ENCODE assay signal across 8 cellular contexts in genomic region chr11:79438631-79439429, GRCh38. TPM values are rescaled to one million over a fixed set of nuclear protein-coding genes. Genes with fewer than 3 reads are reported as not detected.
DNase-seq lines count a peak whose midpoint lies in the region; ATAC-seq, FAIRE-seq and TF ChIP-seq lines count a peak whose summit lies in the region.

No MANE protein-coding gene starts in this region.

- FAIRE-seq in HepG2 (lab: Jason Lieb, UNC): no peak

- no peak for ATAC-seq in HG03139 (IDR thresholded peaks at IDR 0.05; ENCODE audit: unreplicated experiment)
- no peak for ATAC-seq in HepG2

- no peak overlapping the region for H2AFZ ChIP-seq in HepG2 (ENCODE audit: low read length)

- no peak for TF ChIP-seq POLR2A in HepG2 (IDR thresholded peaks at IDR 0.05; ENCODE audit: insufficient read depth in 1 of 2, low read depth in 2 of 2, low read length in 2 of 2)

- BruUV-seq in HepG2 (replicated peaks; lab: Mats Ljungman, UMichigan): no TSS peak

- 31% methylated on average over 22 of the region's 43 CpGs for WGBS in HepG2 (ENCODE audit: low lambda C conversion rate)

- H3K4me3 Mint-ChIP-seq in activated T-helper 1 cell treated with anti-CD3 and anti-CD28 coated beads, Interleukin-12 subunit alpha, Interleukin-12 subunit beta, Interleukin-2, Interleukin-4 antibody, amounts not matched to agents 30 ng/mL and 10 ng/mL and 1 ng/mL, durations not matched to agents 14 hours and 24 hours and 36 hours: no peak overlapping the region

- H3K9ac ChIP-seq in muscle layer of colon (ENCODE audit: low read length): no peak overlapping the region
- no peak overlapping the region for H3K9ac ChIP-seq in HepG2 (ENCODE audit: insufficient read depth, low read depth, low read length)

- H3K36me3 ChIP-seq in BE2C (no peaks in the 10 kb centered on the region), muscle layer of colon (ENCODE audit: insufficient read depth, low read length) (no peaks in the 10 kb centered on the region), HepG2 (replicated peaks in 1 of 2; ENCODE audit: control insufficient read depth in 1 of 2, insufficient read depth in 2 of 2, low read length in 2 of 2) (no peaks in the 10 kb centered on the region)

- H3K4me3 ChIP-seq in BE2C (ENCODE audit: low read depth, low read length) (peak overlapping the region; percentile 58), muscle layer of colon (ENCODE audit: low read depth in 1 of 2, low read length in 2 of 2) (peak overlapping the region; percentile 15 to 57), HepG2 (replicated peaks in 1 of 3; ENCODE audit: insufficient read depth in 1 of 3, low read depth in 2 of 3, low read length in 3 of 3) (no peak overlapping the region)

- TF ChIP-seq CTCF in BE2C (IDR thresholded peaks at IDR 0.05; ENCODE audit: low read depth, low read length): no peak
- no peak for TF ChIP-seq CTCF in HepG2 (CRISPR knock-in tag; IDR thresholded peaks at IDR 0.05)

- H3K9me3 ChIP-seq in BE2C (no peaks in the 10 kb centered on the region), muscle layer of colon (ENCODE audit: low read length) (no peaks in the 10 kb centered on the region), HepG2 (ENCODE audit: low read length) (no peaks in the 10 kb centered on the region)

- peaks cover 67% of the 10 kb centered on the region for H3K27me3 Mint-ChIP-seq in activated T-helper 1 cell treated with anti-CD3 and anti-CD28 coated beads, Interleukin-12 subunit alpha, Interleukin-12 subunit beta, Interleukin-2, Interleukin-4 antibody, amounts not matched to agents 30 ng/mL and 10 ng/mL and 1 ng/mL, durations not matched to agents 14 hours and 24 hours and 36 hours (ENCODE audit: insufficient read depth)

- no peaks in the 10 kb centered on the region for H3K9me3 Mint-ChIP-seq in activated T-helper 1 cell treated with anti-CD3 and anti-CD28 coated beads, Interleukin-12 subunit alpha, Interleukin-12 subunit beta, Interleukin-2, Interleukin-4 antibody, amounts not matched to agents 30 ng/mL and 10 ng/mL and 1 ng/mL, durations not matched to agents 14 hours and 24 hours and 36 hours

- H3K79me2 ChIP-seq in HepG2 (ENCODE audit: insufficient read depth, low read length): no peaks in the 10 kb centered on the region

- H3K36me3 Mint-ChIP-seq in activated T-helper 1 cell treated with anti-CD3 and anti-CD28 coated beads, Interleukin-12 subunit alpha, Interleukin-12 subunit beta, Interleukin-2, Interleukin-4 antibody, amounts not matched to agents 30 ng/mL and 10 ng/mL and 1 ng/mL, durations not matched to agents 14 hours and 24 hours and 36 hours (ENCODE audit: low read depth): no peaks in the 10 kb centered on the region

- H3K27ac Mint-ChIP-seq in activated T-helper 1 cell treated with anti-CD3 and anti-CD28 coated beads, Interleukin-12 subunit alpha, Interleukin-12 subunit beta, Interleukin-2, Interleukin-4 antibody, amounts not matched to agents 30 ng/mL and 10 ng/mL and 1 ng/mL, durations not matched to agents 14 hours and 24 hours and 36 hours: no peak overlapping the region

- H3K4me2 ChIP-seq in HepG2 (ENCODE audit: low read depth, low read length): no peak overlapping the region

- H3K27me3 ChIP-seq in BE2C (peaks cover 78% of the 10 kb centered on the region), muscle layer of colon (ENCODE audit: control insufficient read depth in 1 of 2, insufficient read depth in 2 of 2, low read length in 2 of 2) (peaks cover 65 to 78% of the 10 kb centered on the region in 2 donors), HepG2 (ENCODE audit: control insufficient read depth in 1 of 2, insufficient read depth in 2 of 2, low read length in 2 of 2) (peaks cover 3 to 58% of the 10 kb centered on the region in 2 experiments)

- peaks cover 7% of the 10 kb centered on the region for H3K4me1 Mint-ChIP-seq in activated T-helper 1 cell treated with anti-CD3 and anti-CD28 coated beads, Interleukin-12 subunit alpha, Interleukin-12 subunit beta, Interleukin-2, Interleukin-4 antibody, amounts not matched to agents 30 ng/mL and 10 ng/mL and 1 ng/mL, durations not matched to agents 14 hours and 24 hours and 36 hours (ENCODE audit: low read depth)

- DNase-seq in BE2C (peak; percentile 16), M059J (ENCODE audit: low read depth) (peak; percentile 66), ecto neural progenitor cell (ENCODE audit: low spot score) (peak; percentile 61), HepG2 (ENCODE audit: low spot score) (no peak), RKO (ENCODE audit: low spot score) (no peak)
- DNase-seq in activated T-helper 1 cell treated with anti-CD3 and anti-CD28 coated beads, Interleukin-12 subunit alpha, Interleukin-12 subunit beta, Interleukin-2, Interleukin-4 antibody, amounts not matched to agents 30 ng/mL and 10 ng/mL and 1 ng/mL, durations not matched to agents 14 hours and 24 hours and 36 hours (ENCODE audit: low spot score): no peak

- H3K4me1 ChIP-seq in BE2C (no peaks in the 10 kb centered on the region; the same call in 1 of the 2 replicates), muscle layer of colon (ENCODE audit: insufficient read depth, low read length) (peaks cover 36% of the 10 kb centered on the region), HepG2 (ENCODE audit: insufficient read depth, low read length) (no peaks in the 10 kb centered on the region)

- H3K27ac ChIP-seq in muscle layer of colon (ENCODE audit: low read depth, low read length): peak overlapping the region; percentile 6
- H3K27ac ChIP-seq in HepG2 (ENCODE audit: extremely low read length, insufficient read depth, low read length): no peak overlapping the region

- CTCF ChIA-PET in HepG2 (lab: Yijun Ruan, JAX; ENCODE audit: low intra/inter-chr PET ratio, low total read pairs): no interaction called here

- TF ChIP-seq RAD21 in HepG2 (CRISPR knock-in tag; IDR thresholded peaks at IDR 0.05): no peak

- in situ Hi-C loops in HepG2 (cut with HindIII; ENCODE audit: extremely low pct_ligation_motif_present, low pct_unique_long_range_greater_than_20kb): no loop called here

- POLR2A ChIA-PET in HepG2 (lab: Yijun Ruan, JAX): no interaction called here

- H4K20me1 ChIP-seq in HepG2 (ENCODE audit: insufficient read depth, low read length): no peaks in the 10 kb centered on the region

- intact Hi-C loops in activated T-helper 1 cell treated with anti-CD3 and anti-CD28 coated beads, Interleukin-12 subunit alpha, Interleukin-12 subunit beta, Interleukin-2, Interleukin-4 antibody, amounts not matched to agents 30 ng/mL and 10 ng/mL and 1 ng/mL, durations not matched to agents 14 hours and 24 hours and 36 hours (cut with micrococcal nuclease): no loop called here
- intact Hi-C loops in HepG2 (cut with micrococcal nuclease; ENCODE audit: unreplicated experiment): no loop called here

- TF ChIP-seq EP300 in HepG2 (IDR thresholded peaks at IDR 0.05; ENCODE audit: low read depth in 2 of 2, low read length in 2 of 2) (no peak), HepG2 (CRISPR knock-in tag; IDR thresholded peaks at IDR 0.05; ENCODE audit: borderline replicate concordance) (no peak)

TF ChIP-seq in HepG2, 621 proteins besides CTCF, POLR2A, EP300 and RAD21 (continues in another document):
- no peak for TF ChIP-seq ZFYVE20 (CRISPR knock-in tag; IDR thresholded peaks at IDR 0.05; ENCODE audit: borderline replicate concordance, low read depth)

RNA-seq across cellular contexts. Expression of gene TENM4, which starts 2.0 kb away (rescaled TPM):
- polyA plus RNA-seq in BE2C (2012; ENCODE audit: insufficient read depth, insufficient read length, low read depth): 44.5 TPM
- 5.5 and 22.6 TPM in 2 replicates for total RNA-seq in M059J (2014; rRNA removed; shearing (Covaris generic))
- total RNA-seq in activated T-helper 1 cell treated with anti-CD3 and anti-CD28 coated beads, Interleukin-12 subunit alpha, Interleukin-12 subunit beta, Interleukin-2, Interleukin-4 antibody, amounts not matched to agents 30 ng/mL and 10 ng/mL and 1 ng/mL, durations not matched to agents 14 hours and 24 hours and 36 hours: 0.03 TPM in 1 of 2 replicates, not detected in the other
- total RNA-seq in HepG2 (2016; rRNA removed; fragmentation: Illumina TruSeq; extraction: Trizol): not detected in 2 replicates
- total RNA-seq in HepG2 (2016; cell fraction: cytosol; rRNA removed; fragmentation: Illumina TruSeq; extraction: Trizol; ENCODE audit: low read depth): not detected in 2 replicates
- not detected in 2 replicates for total RNA-seq in HepG2 (2016; cell fraction: insoluble cytoplasmic fraction; rRNA removed; fragmentation: Illumina TruSeq; extraction: Trizol)
- not detected in 2 replicates for total RNA-seq in HepG2 (2016; cell fraction: membrane; rRNA removed; fragmentation: Illumina TruSeq; extraction: Trizol)
- not detected in 2 replicates for total RNA-seq in HepG2 (2016; cell fraction: nucleus; rRNA removed; fragmentation: Illumina TruSeq; extraction: Trizol)
- under 0.01 TPM in 1 of 2 replicates, not detected in the other for polyA plus RNA-seq in HepG2 (2011; rRNA removed)
- not detected in 2 replicates for polyA plus RNA-seq in HepG2 (2011; cell fraction: cytosol; rRNA removed)
- not detected in 2 replicates for polyA plus RNA-seq in HepG2 (2011; cell fraction: nucleus; rRNA removed)
- not detected in 2 replicates for polyA plus RNA-seq in HepG2 (2012)
- polyA plus RNA-seq in HepG2 (2016; cell fraction: cytosol; fragmentation: Illumina TruSeq; extraction: Trizol; ENCODE audit: low read depth): not detected in 2 replicates
- polyA plus RNA-seq in HepG2 (2016; cell fraction: insoluble cytoplasmic fraction; fragmentation: Illumina TruSeq; extraction: Trizol; ENCODE audit: low read depth): not detected in 2 replicates
- not detected in 2 replicates for polyA plus RNA-seq in HepG2 (2016; cell fraction: membrane; fragmentation: Illumina TruSeq; extraction: Trizol; ENCODE audit: low read depth)
- polyA plus RNA-seq in HepG2 (2016; cell fraction: nucleus; fragmentation: Illumina TruSeq; extraction: Trizol; ENCODE audit: insufficient read depth, low read depth): not detected in 2 replicates
- 0.07 TPM in 1 of 2 replicates, not detected in the other for polyA minus RNA-seq in HepG2 (2011; rRNA and poly(A)+ RNA removed; ENCODE audit: low replicate concordance)
- not detected in 2 replicates for polyA minus RNA-seq in HepG2 (2011; cell fraction: cytosol; rRNA and poly(A)+ RNA removed)
- not detected in 2 replicates for polyA minus RNA-seq in HepG2 (2011; cell fraction: nucleus; rRNA and poly(A)+ RNA removed)

Comparison
In these comparisons a context has a peak if more than half of its experiments do, and no peak if none do; other contexts are left out.
1. DNase-seq: peak in BE2C (single experiment), M059J (single experiment) and ecto neural progenitor cell (single experiment); none in activated T-helper 1 cell treated with anti-CD3 and anti-CD28 coated beads, Interleukin-12 subunit alpha, Interleukin-12 subunit beta, Interleukin-2, Interleukin-4 antibody, amounts not matched to agents 30 ng/mL and 10 ng/mL and 1 ng/mL, durations not matched to agents 14 hours and 24 hours and 36 hours (single experiment), HepG2 (single experiment) and RKO (single experiment).
2. H3K4me3 ChIP-seq: peak in BE2C (single experiment) and muscle layer of colon (2 of 2); none in HepG2 (0 of 3).